1 cellular context compared by ENCODE assay signal in the genomic region with DNA sequence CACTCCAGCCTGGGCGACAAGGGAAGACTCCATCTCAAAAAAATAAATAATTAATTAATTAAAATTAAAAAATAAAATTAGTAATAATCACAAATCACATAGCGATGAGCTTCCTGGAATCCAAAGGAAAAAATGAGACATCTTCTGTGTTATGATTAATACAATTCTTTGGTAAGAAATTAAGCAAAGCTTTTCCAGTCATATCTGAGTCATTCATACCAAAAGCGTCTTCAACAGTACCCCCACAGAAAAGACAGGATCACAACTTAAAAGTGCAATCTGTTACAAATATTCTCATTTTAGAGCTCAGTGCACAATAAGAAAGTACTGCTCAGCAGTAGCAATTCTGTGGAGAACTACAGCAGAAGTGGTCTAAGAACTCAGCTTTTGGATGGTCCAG.
TF ChIP-seq lines count a peak whose summit lies in the region.

No MANE protein-coding gene starts in this region.

TF ChIP-seq in IMR-90, 13 proteins besides CTCF, POLR2A, EP300 and RAD21:
- TF ChIP-seq MXI1 (IDR thresholded peaks at IDR 0.05; ENCODE audit: borderline replicate concordance, low read depth, low read length) (no peak), CHD1 (IDR thresholded peaks at IDR 0.05; ENCODE audit: low read depth, low read length) (no peak)
- TF ChIP-seq, protein P1, sequence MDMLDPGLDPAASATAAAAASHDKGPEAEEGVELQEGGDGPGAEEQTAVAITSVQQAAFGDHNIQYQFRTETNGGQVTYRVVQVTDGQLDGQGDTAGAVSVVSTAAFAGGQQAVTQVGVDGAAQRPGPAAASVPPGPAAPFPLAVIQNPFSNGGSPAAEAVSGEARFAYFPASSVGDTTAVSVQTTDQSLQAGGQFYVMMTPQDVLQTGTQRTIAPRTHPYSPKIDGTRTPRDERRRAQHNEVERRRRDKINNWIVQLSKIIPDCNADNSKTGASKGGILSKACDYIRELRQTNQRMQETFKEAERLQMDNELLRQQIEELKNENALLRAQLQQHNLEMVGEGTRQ (IDR thresholded peaks at IDR 0.05; ENCODE audit: low read depth, low read length), result no peak
